26 cellular contexts compared by ENCODE assay signal in genomic region chr6:46628976-46629375, GRCh38. TPM values are rescaled to one million over a fixed set of nuclear protein-coding genes. Genes with fewer than 3 reads are reported as not detected.
"Had no signal": no experiment of that assay in that cellular context is flagged by ENCODE, and none has a peak within 500 bp of the region (broad histone marks: within the 10 kb centered on the region; RNA-seq: fewer than 3 reads in every experiment).

No MANE protein-coding gene starts in this region.

- H3K27me3 ChIP-seq: adrenal gland, ascending aorta, colonic mucosa, esophagus squamous epithelium, gastroesophageal sphincter, heart right ventricle, stomach, vagina had no signal

- H3K4me1 ChIP-seq: adrenal gland, ascending aorta, colonic mucosa, esophagus squamous epithelium, vagina had no signal

- H3K4me3 Mint-ChIP-seq: activated naive CD8-positive, alpha-beta T cell; activated T-cell treated with anti-CD3 and anti-CD28 coated beads, Interleukin-2, amount 50 U/mL, for 24 hours; activated T-helper 17 cell treated with anti-CD3 and anti-CD28 coated beads, Interleukin-2, amount 50 U/mL, for 72 hours; mesothelial cell of epicardium; naive thymus-derived CD8-positive, alpha-beta T cell; stimulated activated memory B cell treated with anti-CD40 and anti-IgM and Interleukin-4, amounts not matched to agents 10 μg/mL and 1 μg/mL and 100 μg/mL, for 72 hours; type B pancreatic cell had no signal

- H3K27ac Mint-ChIP-seq: activated naive CD8-positive, alpha-beta T cell; activated T-cell treated with anti-CD3 and anti-CD28 coated beads, Interleukin-2, amount 50 U/mL, for 24 hours; activated T-helper 17 cell treated with anti-CD3 and anti-CD28 coated beads, Interleukin-2, amount 50 U/mL, for 72 hours; mesothelial cell of epicardium; naive thymus-derived CD8-positive, alpha-beta T cell; progenitor cell of endocrine pancreas; stimulated activated memory B cell treated with anti-CD40 and anti-IgM and Interleukin-4, amounts not matched to agents 10 μg/mL and 1 μg/mL and 100 μg/mL, for 72 hours; type B pancreatic cell had no signal

- H3K27ac ChIP-seq: adrenal gland, colonic mucosa, esophagus squamous epithelium, stomach, vagina had no signal

- H3K9me3 ChIP-seq: adrenal gland, ascending aorta, colonic mucosa, esophagus squamous epithelium, gastroesophageal sphincter, heart right ventricle, stomach, vagina had no signal

- DNase-seq: activated CD4-positive, alpha-beta T cell treated with anti-CD3 and anti-CD28 coated beads, Interleukin-2, amount 50 U/mL, for 4 hours; activated CD8-positive, alpha-beta memory T cell treated with anti-CD3 and anti-CD28 coated beads for 24 hours; activated CD8-positive, alpha-beta memory T cell treated with anti-CD3 and anti-CD28 coated beads, Interleukin-2, amount 50 U/mL, for 4 hours; activated naive CD4-positive, alpha-beta T cell; activated T-cell treated with anti-CD3 and anti-CD28 coated beads, Interleukin-2, amount 50 U/mL, for 24 hours; adrenal gland; colonic mucosa; esophagus squamous epithelium; heart right ventricle; naive thymus-derived CD8-positive, alpha-beta T cell; stimulated activated CD4-positive, alpha-beta T cell treated with anti-CD3 and anti-CD28 coated beads, Interleukin-2, amount 100 ng/mL, for 24 hours; stomach; T-helper 9 cell had no signal

- H3K36me3 ChIP-seq: adrenal gland, ascending aorta, colonic mucosa, heart right ventricle, vagina had no signal

- H3K36me3 Mint-ChIP-seq: activated naive CD8-positive, alpha-beta T cell; naive thymus-derived CD8-positive, alpha-beta T cell; stimulated activated memory B cell treated with anti-CD40 and anti-IgM and Interleukin-4, amounts not matched to agents 10 μg/mL and 1 μg/mL and 100 μg/mL, for 72 hours had no signal

- H3K4me3 ChIP-seq: adrenal gland, ascending aorta, colonic mucosa, esophagus squamous epithelium, gastroesophageal sphincter, heart right ventricle, lung, skin epidermis, stomach, vagina had no signal

- H3K4me1 Mint-ChIP-seq: activated T-helper 17 cell treated with anti-CD3 and anti-CD28 coated beads, Interleukin-2, amount 50 U/mL, for 72 hours had no signal

- H3K9me3 Mint-ChIP-seq: activated T-cell treated with anti-CD3 and anti-CD28 coated beads, Interleukin-2, amount 50 U/mL, for 24 hours; activated T-helper 17 cell treated with anti-CD3 and anti-CD28 coated beads, Interleukin-2, amount 50 U/mL, for 72 hours; mesothelial cell of epicardium; naive thymus-derived CD8-positive, alpha-beta T cell; stimulated activated memory B cell treated with anti-CD40 and anti-IgM and Interleukin-4, amounts not matched to agents 10 μg/mL and 1 μg/mL and 100 μg/mL, for 72 hours; type B pancreatic cell had no signal

- ATAC-seq: activated T-helper 17 cell treated with anti-CD3 and anti-CD28 coated beads, Interleukin-2, amount 50 U/mL, for 72 hours; gastroesophageal sphincter; left lobe of liver; naive thymus-derived CD8-positive, alpha-beta T cell; stimulated activated memory B cell treated with anti-CD40 and anti-IgM and Interleukin-4, amounts not matched to agents 10 μg/mL and 1 μg/mL and 100 μg/mL, for 72 hours had no signal

RNA-seq across cellular contexts. Expression of gene CYP39A1, which starts 23.6 kb away (rescaled TPM):
- total RNA-seq: activated T-helper 17 cell treated with anti-CD3 and anti-CD28 coated beads, Interleukin-2, amount 50 U/mL, for 72 hours; naive thymus-derived CD8-positive, alpha-beta T cell; T-helper 1 cell treated with Interleukin-12 subunit alpha and Interleukin-12 subunit beta and Interleukin-4 antibody, amounts not matched to agents 30 ng/mL and 1 ng/mL, for 36 hours had no signal

RNA-seq across cellular contexts. Expression of gene SLC25A27, which starts 23.8 kb away (rescaled TPM):
- total RNA-seq: T-helper 1 cell treated with Interleukin-12 subunit alpha and Interleukin-12 subunit beta and Interleukin-4 antibody, amounts not matched to agents 30 ng/mL and 1 ng/mL, for 36 hours had no signal

RNA-seq across cellular contexts. Expression of gene TDRD6, which starts 58.7 kb away (rescaled TPM):
- total RNA-seq: activated T-helper 17 cell treated with anti-CD3 and anti-CD28 coated beads, Interleukin-2, amount 50 U/mL, for 72 hours; T-helper 1 cell treated with Interleukin-12 subunit alpha and Interleukin-12 subunit beta and Interleukin-4 antibody, amounts not matched to agents 30 ng/mL and 1 ng/mL, for 36 hours had no signal
